Comparison of ENCODE assay signal across 19 cellular contexts in the genomic region with DNA sequence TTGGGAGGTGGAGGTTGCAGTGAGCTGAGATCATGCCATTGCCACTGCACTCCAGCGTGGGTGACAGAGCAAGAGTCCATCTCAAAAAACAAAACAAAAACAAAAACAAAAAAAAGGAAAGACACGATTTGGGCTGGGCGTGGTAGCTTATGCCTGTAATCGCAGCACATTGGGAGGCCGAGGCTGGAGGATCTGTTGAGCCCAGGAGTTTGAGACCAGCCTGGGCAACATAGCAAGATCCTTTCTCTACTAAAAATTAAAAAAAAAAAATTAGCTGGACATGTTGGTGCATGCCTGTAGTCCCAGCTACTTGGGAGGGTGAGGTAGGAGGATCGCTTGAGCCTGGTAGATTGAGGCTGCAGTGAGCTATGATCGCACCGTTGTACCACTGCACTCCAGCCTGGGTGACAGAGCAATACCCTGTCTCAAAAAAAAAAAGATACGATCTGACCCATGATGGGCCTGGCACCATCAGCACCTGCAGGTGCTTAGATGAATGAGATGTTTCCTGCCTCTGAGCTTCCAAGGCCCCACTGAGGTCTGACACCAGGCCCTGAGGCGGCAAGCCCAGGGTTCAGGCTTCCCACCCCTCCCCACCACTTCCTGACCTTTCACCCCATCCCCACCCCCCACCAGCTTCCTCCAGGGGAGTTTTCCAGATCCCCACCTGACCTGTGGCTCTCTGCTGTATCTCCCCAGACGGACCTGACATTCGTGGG. TPM values are rescaled to one million over a fixed set of nuclear protein-coding genes. Genes with fewer than 3 reads are reported as not detected.
DNase-seq lines count a peak whose midpoint lies in the region; ATAC-seq, FAIRE-seq and TF ChIP-seq lines count a peak whose summit lies in the region.
"Had no signal": no experiment of that assay in that cellular context is flagged by ENCODE, and none has a peak within 500 bp of the region (broad histone marks: within the 10 kb centered on the region; RNA-seq: fewer than 3 reads in every experiment).

No MANE protein-coding gene starts in this region.

- intact Hi-C loops in HepG2 (cut with micrococcal nuclease; ENCODE audit: unreplicated experiment) (no loop called here), right lobe of liver (cut with DNase I) (no loop called here), gastrocnemius medialis (cut with DNase I; ENCODE audit: low total_unique reads) (no loop called here)

- H2AFZ ChIP-seq in HepG2 (ENCODE audit: low read length): no peak overlapping the region

- H3K79me2 ChIP-seq in HepG2 (ENCODE audit: insufficient read depth, low read length): no peaks in the 10 kb centered on the region

- no peak overlapping the region for H3K27ac ChIP-seq in HepG2 (ENCODE audit: extremely low read length, insufficient read depth, low read length)
- no peak overlapping the region for H3K27ac ChIP-seq in right lobe of liver
- H3K27ac ChIP-seq in gastrocnemius medialis: peak overlapping the region in 3 of 4 donors; percentile 72 to 82 (median 72)
- H3K27ac ChIP-seq: C4-2B had no signal

- ATAC-seq in HepG2 (no peak), right lobe of liver (no peak), gastrocnemius medialis (no peak)
- no peak for ATAC-seq in activated CD8-positive, alpha-beta T cell treated with anti-CD3 and anti-CD28 coated beads, Interleukin-2, amount 10 ng/mL, durations not matched to agents 7 days and 5 days
- ATAC-seq in stimulated activated effector memory CD8-positive, alpha-beta T cell treated with anti-CD3 and anti-CD28 coated beads, Interleukin-12 subunit alpha, Interleukin-12 subunit beta, amount 100 ng/mL, for 72 hours: no peak
- ATAC-seq: HCT116 had no signal

- peak overlapping the region; percentile 43 for H3K27ac Mint-ChIP-seq in activated CD8-positive, alpha-beta T cell treated with anti-CD3 and anti-CD28 coated beads, Interleukin-2, amount 10 ng/mL, durations not matched to agents 7 days and 5 days
- no peak overlapping the region for H3K27ac Mint-ChIP-seq in stimulated activated effector memory CD8-positive, alpha-beta T cell treated with anti-CD3 and anti-CD28 coated beads, Interleukin-12 subunit alpha, Interleukin-12 subunit beta, amount 100 ng/mL, for 72 hours

- H3K9me3 ChIP-seq in HepG2 (ENCODE audit: low read length) (no peaks in the 10 kb centered on the region), right lobe of liver (no peaks in the 10 kb centered on the region), gastrocnemius medialis (no peaks in the 10 kb centered on the region)

- no peaks in the 10 kb centered on the region for H3K36me3 Mint-ChIP-seq in activated CD8-positive, alpha-beta T cell treated with anti-CD3 and anti-CD28 coated beads, Interleukin-2, amount 10 ng/mL, durations not matched to agents 7 days and 5 days (ENCODE audit: low read depth)
- H3K36me3 Mint-ChIP-seq in stimulated activated effector memory CD8-positive, alpha-beta T cell treated with anti-CD3 and anti-CD28 coated beads, Interleukin-12 subunit alpha, Interleukin-12 subunit beta, amount 100 ng/mL, for 72 hours: peaks cover 6% of the 10 kb centered on the region
- H3K36me3 Mint-ChIP-seq: CD4-positive, alpha-beta memory T cell had no signal

- no peak overlapping the region for H3K4me2 ChIP-seq in HepG2 (ENCODE audit: low read depth, low read length)

- H3K27me3 ChIP-seq in HepG2 (ENCODE audit: control insufficient read depth in 1 of 2, insufficient read depth in 2 of 2, low read length in 2 of 2) (no peaks in the 10 kb centered on the region), right lobe of liver (no peaks in the 10 kb centered on the region), gastrocnemius medialis (no peaks in the 10 kb centered on the region)

- no peak overlapping the region for H3K9ac ChIP-seq in HepG2 (ENCODE audit: insufficient read depth, low read depth, low read length)

- CTCF ChIA-PET in HepG2 (lab: Yijun Ruan, JAX; ENCODE audit: low intra/inter-chr PET ratio, low total read pairs): no interaction called here
- CTCF ChIA-PET in activated CD8-positive, alpha-beta T cell treated with anti-CD3 and anti-CD28 coated beads, Interleukin-2, amount 10 ng/mL, durations not matched to agents 7 days and 5 days (lab: Charles Lee): no interaction called here

- H4K20me1 ChIP-seq in HepG2 (ENCODE audit: insufficient read depth, low read length): no peaks in the 10 kb centered on the region

- FAIRE-seq in HepG2 (lab: Jason Lieb, UNC): no peak
- FAIRE-seq: GM12892 had no signal

- 96% methylated on average over 12 of the region's 12 CpGs for WGBS in HepG2 (ENCODE audit: low lambda C conversion rate)
- 76% methylated on average over 5 of the region's 12 CpGs for WGBS in right lobe of liver (ENCODE audit: insufficient coverage, low coverage, low lambda C conversion rate, missing lambda C conversion rate)

- TF ChIP-seq CTCF in HepG2 (CRISPR knock-in tag; IDR thresholded peaks at IDR 0.05) (no peak), right lobe of liver (IDR thresholded peaks at IDR 0.05) (no peak), gastrocnemius medialis (IDR thresholded peaks at IDR 0.05 in 4 of 5, conservative IDR thresholded peaks at IDR 0.05 in 1 of 5) (no peak)

- H3K4me1 ChIP-seq in HepG2 (ENCODE audit: insufficient read depth, low read length) (peaks cover 12% of the 10 kb centered on the region), right lobe of liver (no peaks in the 10 kb centered on the region), gastrocnemius medialis (no peaks in the 10 kb centered on the region)

- no peaks in the 10 kb centered on the region for H3K27me3 Mint-ChIP-seq in activated CD8-positive, alpha-beta T cell treated with anti-CD3 and anti-CD28 coated beads, Interleukin-2, amount 10 ng/mL, durations not matched to agents 7 days and 5 days (ENCODE audit: low read depth)
- H3K27me3 Mint-ChIP-seq: CD4-positive, alpha-beta memory T cell had no signal

- POLR2A ChIA-PET in HepG2 (lab: Yijun Ruan, JAX): no interaction called here
- POLR2A ChIA-PET in activated CD8-positive, alpha-beta T cell treated with anti-CD3 and anti-CD28 coated beads, Interleukin-2, amount 10 ng/mL, durations not matched to agents 7 days and 5 days (lab: Charles Lee): interaction anchor here (0.6 to 0.7 kb wide), 2 partner anchors 23 to 50 kb away, joined by 3 to 4 read pairs; no protein-coding TSS in a partner anchor

- in situ Hi-C loops in HepG2 (cut with HindIII; ENCODE audit: extremely low pct_ligation_motif_present, low pct_unique_long_range_greater_than_20kb) (no loop called here), gastrocnemius medialis (cut with MboI; ENCODE audit: low sequenced_read_pairs in 4 of 4) (no loop called here)

- no peak overlapping the region for H3K4me3 Mint-ChIP-seq in activated CD8-positive, alpha-beta T cell treated with anti-CD3 and anti-CD28 coated beads, Interleukin-2, amount 10 ng/mL, durations not matched to agents 7 days and 5 days
- no peak overlapping the region for H3K4me3 Mint-ChIP-seq in stimulated activated effector memory CD8-positive, alpha-beta T cell treated with anti-CD3 and anti-CD28 coated beads, Interleukin-12 subunit alpha, Interleukin-12 subunit beta, amount 100 ng/mL, for 72 hours
- H3K4me3 Mint-ChIP-seq: CD4-positive, alpha-beta memory T cell had no signal

- no peaks in the 10 kb centered on the region for H3K9me3 Mint-ChIP-seq in activated CD8-positive, alpha-beta T cell treated with anti-CD3 and anti-CD28 coated beads, Interleukin-2, amount 10 ng/mL, durations not matched to agents 7 days and 5 days (ENCODE audit: insufficient read depth)
- H3K9me3 Mint-ChIP-seq in stimulated activated effector memory CD8-positive, alpha-beta T cell treated with anti-CD3 and anti-CD28 coated beads, Interleukin-12 subunit alpha, Interleukin-12 subunit beta, amount 100 ng/mL, for 72 hours: no peaks in the 10 kb centered on the region
- H3K9me3 Mint-ChIP-seq: CD4-positive, alpha-beta memory T cell had no signal

- BruUV-seq in HepG2 (replicated peaks; lab: Mats Ljungman, UMichigan): no TSS peak

- H3K36me3 ChIP-seq in HepG2 (replicated peaks in 1 of 2; ENCODE audit: control insufficient read depth in 1 of 2, insufficient read depth in 2 of 2, low read length in 2 of 2) (peaks cover 14 to 17% of the 10 kb centered on the region in 2 experiments), right lobe of liver (no peaks in the 10 kb centered on the region), gastrocnemius medialis (peaks cover 0 to 7% of the 10 kb centered on the region in 2 donors)

- TF ChIP-seq RAD21 in HepG2 (CRISPR knock-in tag; IDR thresholded peaks at IDR 0.05): no peak

- peaks cover 9% of the 10 kb centered on the region for H3K4me1 Mint-ChIP-seq in activated CD8-positive, alpha-beta T cell treated with anti-CD3 and anti-CD28 coated beads, Interleukin-2, amount 10 ng/mL, durations not matched to agents 7 days and 5 days (ENCODE audit: low read depth)
- no peaks in the 10 kb centered on the region for H3K4me1 Mint-ChIP-seq in stimulated activated effector memory CD8-positive, alpha-beta T cell treated with anti-CD3 and anti-CD28 coated beads, Interleukin-12 subunit alpha, Interleukin-12 subunit beta, amount 100 ng/mL, for 72 hours
- H3K4me1 Mint-ChIP-seq: CD4-positive, alpha-beta memory T cell had no signal

- H3K4me3 ChIP-seq in HepG2 (replicated peaks in 1 of 3; ENCODE audit: insufficient read depth in 1 of 3, low read depth in 2 of 3, low read length in 3 of 3) (no peak overlapping the region), right lobe of liver (no peak overlapping the region), gastrocnemius medialis (no peak overlapping the region)
- no peak overlapping the region for H3K4me3 ChIP-seq in Jurkat, Clone E6-1 (ENCODE audit: low read length)

- DNase-seq in HepG2 (ENCODE audit: low spot score): no peak
- no peak for DNase-seq in right lobe of liver
- peak; percentile 77 for DNase-seq in Jurkat, Clone E6-1 (ENCODE audit: low read depth, low spot score)
- DNase-seq in activated CD8-positive, alpha-beta T cell treated with anti-CD3 and anti-CD28 coated beads, Interleukin-2, amount 10 ng/mL, durations not matched to agents 7 days and 5 days: no peak
- no peak for DNase-seq in gastrocnemius medialis
- no peak for DNase-seq in stimulated activated effector memory CD8-positive, alpha-beta T cell treated with anti-CD3 and anti-CD28 coated beads, Interleukin-12 subunit alpha, Interleukin-12 subunit beta, amount 100 ng/mL, for 72 hours (ENCODE audit: low spot score in 2 of 2)
- DNase-seq in NCI-H69 (lab: John Stamatoyannopoulos, UW): no peak
- DNase-seq in occipital lobe (lab: John Stamatoyannopoulos, UW): no peak
- DNase-seq: 8988T, AML-193, DMS79 treated with DMSO at 0.1 percent for 48 hours, GDM1, GOT3 had no signal

- no peak for TF ChIP-seq EP300 in HepG2 (IDR thresholded peaks at IDR 0.05; ENCODE audit: low read depth in 2 of 2, low read length in 2 of 2)
- TF ChIP-seq EP300 in HepG2 (CRISPR knock-in tag; IDR thresholded peaks at IDR 0.05; ENCODE audit: borderline replicate concordance): no peak

- TF ChIP-seq POLR2A in HepG2 (IDR thresholded peaks at IDR 0.05; ENCODE audit: insufficient read depth in 1 of 2, low read depth in 2 of 2, low read length in 2 of 2): no peak
- no peak for TF ChIP-seq POLR2A in right lobe of liver (IDR thresholded peaks at IDR 0.05)
- TF ChIP-seq POLR2A in gastrocnemius medialis (IDR thresholded peaks at IDR 0.05): no peak

RNA-seq across cellular contexts. Expression of a gene that starts 21.8 kb away (rescaled TPM):
- total RNA-seq in HepG2 (2016; rRNA removed; fragmentation: Illumina TruSeq; extraction: Trizol) (0.70 and 3.2 TPM in 2 replicates), right lobe of liver (1 to 10 TPM in 2 of 6 experiments, under 1 TPM in 4; 0.42 to 3.6 (median 0.77) TPM), gastrocnemius medialis (100 to 1,000 TPM; 380 to 909 (median 764) TPM), occipital lobe (0.16 TPM)
- 1.1 and 1.9 TPM in 2 replicates for total RNA-seq in HepG2 (2016; cell fraction: cytosol; rRNA removed; fragmentation: Illumina TruSeq; extraction: Trizol; ENCODE audit: low read depth)
- 0.30 and 2.0 TPM in 2 replicates for total RNA-seq in HepG2 (2016; cell fraction: insoluble cytoplasmic fraction; rRNA removed; fragmentation: Illumina TruSeq; extraction: Trizol)
- 0.65 and 1.3 TPM in 2 replicates for total RNA-seq in HepG2 (2016; cell fraction: membrane; rRNA removed; fragmentation: Illumina TruSeq; extraction: Trizol)
- total RNA-seq in HepG2 (2016; cell fraction: nucleus; rRNA removed; fragmentation: Illumina TruSeq; extraction: Trizol): 4.8 and 6.9 TPM in 2 replicates
- 12.5 and 16.4 TPM in 2 replicates for polyA plus RNA-seq in HepG2 (2011; rRNA removed)
- polyA plus RNA-seq in HepG2 (2011; cell fraction: cytosol; rRNA removed): 2.7 and 2.9 TPM in 2 replicates
- polyA plus RNA-seq in HepG2 (2011; cell fraction: nucleus; rRNA removed): 149 and 332 TPM in 2 replicates
- 31.5 and 57.2 TPM in 2 replicates for polyA plus RNA-seq in HepG2 (2012)
- polyA plus RNA-seq in HepG2 (2016; cell fraction: cytosol; fragmentation: Illumina TruSeq; extraction: Trizol; ENCODE audit: low read depth): 0.51 TPM in 2 replicates
- 1.3 and 1.5 TPM in 2 replicates for polyA plus RNA-seq in HepG2 (2016; cell fraction: insoluble cytoplasmic fraction; fragmentation: Illumina TruSeq; extraction: Trizol; ENCODE audit: low read depth)
- 0.87 and 1.9 TPM in 2 replicates for polyA plus RNA-seq in HepG2 (2016; cell fraction: membrane; fragmentation: Illumina TruSeq; extraction: Trizol; ENCODE audit: low read depth)
- 55.1 and 58.0 TPM in 2 replicates for polyA plus RNA-seq in HepG2 (2016; cell fraction: nucleus; fragmentation: Illumina TruSeq; extraction: Trizol; ENCODE audit: insufficient read depth, low read depth)
- 1.4 and 6.4 TPM in 2 replicates for polyA minus RNA-seq in HepG2 (2011; rRNA and poly(A)+ RNA removed; ENCODE audit: low replicate concordance)
- polyA minus RNA-seq in HepG2 (2011; cell fraction: cytosol; rRNA and poly(A)+ RNA removed): 0.59 and 1.4 TPM in 2 replicates
- 26.7 and 30.8 TPM in 2 replicates for polyA minus RNA-seq in HepG2 (2011; cell fraction: nucleus; rRNA and poly(A)+ RNA removed)
- 5.8 TPM for polyA plus RNA-seq in Jurkat, Clone E6-1 (2012; ENCODE audit: insufficient read depth, insufficient read length)
- 1 to 10 TPM; 1.8 to 2.1 TPM for total RNA-seq in activated CD8-positive, alpha-beta T cell treated with anti-CD3 and anti-CD28 coated beads, Interleukin-2, amount 10 ng/mL, durations not matched to agents 7 days and 5 days
- polyA plus RNA-seq: CD4-positive, alpha-beta memory T cell had no signal

RNA-seq across cellular contexts. Expression of a gene that starts 25.0 kb away (rescaled TPM):
- total RNA-seq in HepG2 (2016; rRNA removed; fragmentation: Illumina TruSeq; extraction: Trizol): 16.1 and 18.4 TPM in 2 replicates
- total RNA-seq in HepG2 (2016; cell fraction: cytosol; rRNA removed; fragmentation: Illumina TruSeq; extraction: Trizol; ENCODE audit: low read depth): 2.9 and 3.6 TPM in 2 replicates
- total RNA-seq in HepG2 (2016; cell fraction: insoluble cytoplasmic fraction; rRNA removed; fragmentation: Illumina TruSeq; extraction: Trizol): 13.9 and 19.6 TPM in 2 replicates
- total RNA-seq in HepG2 (2016; cell fraction: membrane; rRNA removed; fragmentation: Illumina TruSeq; extraction: Trizol): 7.5 and 8.4 TPM in 2 replicates
- total RNA-seq in HepG2 (2016; cell fraction: nucleus; rRNA removed; fragmentation: Illumina TruSeq; extraction: Trizol): 10.2 and 11.4 TPM in 2 replicates
- polyA plus RNA-seq in HepG2 (2011; rRNA removed): 10.8 and 12.4 TPM in 2 replicates
- polyA plus RNA-seq in HepG2 (2011; cell fraction: cytosol; rRNA removed): 8.5 and 13.3 TPM in 2 replicates
- polyA plus RNA-seq in HepG2 (2011; cell fraction: nucleus; rRNA removed): 28.2 and 32.3 TPM in 2 replicates
- 5.7 and 7.3 TPM in 2 replicates for polyA plus RNA-seq in HepG2 (2012)
- 1.9 and 2.8 TPM in 2 replicates for polyA plus RNA-seq in HepG2 (2016; cell fraction: cytosol; fragmentation: Illumina TruSeq; extraction: Trizol; ENCODE audit: low read depth)
- 9.8 and 12.4 TPM in 2 replicates for polyA plus RNA-seq in HepG2 (2016; cell fraction: insoluble cytoplasmic fraction; fragmentation: Illumina TruSeq; extraction: Trizol; ENCODE audit: low read depth)
- 4.5 and 4.9 TPM in 2 replicates for polyA plus RNA-seq in HepG2 (2016; cell fraction: membrane; fragmentation: Illumina TruSeq; extraction: Trizol; ENCODE audit: low read depth)
- polyA plus RNA-seq in HepG2 (2016; cell fraction: nucleus; fragmentation: Illumina TruSeq; extraction: Trizol; ENCODE audit: insufficient read depth, low read depth): 17.2 and 17.9 TPM in 2 replicates
- polyA minus RNA-seq in HepG2 (2011; rRNA and poly(A)+ RNA removed; ENCODE audit: low replicate concordance): 5.5 and 7.5 TPM in 2 replicates
- 5.5 and 7.4 TPM in 2 replicates for polyA minus RNA-seq in HepG2 (2011; cell fraction: cytosol; rRNA and poly(A)+ RNA removed)
- 6.2 and 7.5 TPM in 2 replicates for polyA minus RNA-seq in HepG2 (2011; cell fraction: nucleus; rRNA and poly(A)+ RNA removed)
- total RNA-seq in right lobe of liver: 10 to 100 TPM in 2 of 6 experiments, 1 to 10 TPM in 4; 5.0 to 21.0 (median 9.1) TPM
- polyA plus RNA-seq in Jurkat, Clone E6-1 (2012; ENCODE audit: insufficient read depth, insufficient read length): 18.7 TPM
- total RNA-seq in activated CD8-positive, alpha-beta T cell treated with anti-CD3 and anti-CD28 coated beads, Interleukin-2, amount 10 ng/mL, durations not matched to agents 7 days and 5 days: 10 to 100 TPM; 22.5 to 23.2 TPM
- total RNA-seq in gastrocnemius medialis: 10 to 100 TPM in 1 of 4 donors, 1 to 10 TPM in 3; 2.9 to 13.9 (median 6.4) TPM
- total RNA-seq in occipital lobe: 17.8 TPM

RNA-seq across cellular contexts. Expression of a gene that starts 31.7 kb away (rescaled TPM):
- 0.48 and 0.55 TPM in 2 replicates for total RNA-seq in HepG2 (2016; rRNA removed; fragmentation: Illumina TruSeq; extraction: Trizol)
- 0.26 TPM in 1 of 2 replicates, not detected in the other for total RNA-seq in HepG2 (2016; cell fraction: cytosol; rRNA removed; fragmentation: Illumina TruSeq; extraction: Trizol; ENCODE audit: low read depth)
- total RNA-seq in HepG2 (2016; cell fraction: insoluble cytoplasmic fraction; rRNA removed; fragmentation: Illumina TruSeq; extraction: Trizol): 0.34 and 0.37 TPM in 2 replicates
- 0.24 TPM in 1 of 2 replicates, not detected in the other for total RNA-seq in HepG2 (2016; cell fraction: membrane; rRNA removed; fragmentation: Illumina TruSeq; extraction: Trizol)
- total RNA-seq in HepG2 (2016; cell fraction: nucleus; rRNA removed; fragmentation: Illumina TruSeq; extraction: Trizol): not detected in 2 replicates
- polyA plus RNA-seq in HepG2 (2011; rRNA removed): 1.1 and 1.2 TPM in 2 replicates
- polyA plus RNA-seq in HepG2 (2011; cell fraction: cytosol; rRNA removed): 0.92 and 2.2 TPM in 2 replicates
- polyA plus RNA-seq in HepG2 (2011; cell fraction: nucleus; rRNA removed): 2.1 and 2.5 TPM in 2 replicates
- polyA plus RNA-seq in HepG2 (2012): 1.6 and 2.5 TPM in 2 replicates
- polyA plus RNA-seq in HepG2 (2016; cell fraction: cytosol; fragmentation: Illumina TruSeq; extraction: Trizol; ENCODE audit: low read depth): 0.05 and 0.07 TPM in 2 replicates
- polyA plus RNA-seq in HepG2 (2016; cell fraction: insoluble cytoplasmic fraction; fragmentation: Illumina TruSeq; extraction: Trizol; ENCODE audit: low read depth): 0.64 and 0.67 TPM in 2 replicates
- polyA plus RNA-seq in HepG2 (2016; cell fraction: membrane; fragmentation: Illumina TruSeq; extraction: Trizol; ENCODE audit: low read depth): 0.10 TPM in 1 of 2 replicates, not detected in the other
- 0.32 and 0.45 TPM in 2 replicates for polyA plus RNA-seq in HepG2 (2016; cell fraction: nucleus; fragmentation: Illumina TruSeq; extraction: Trizol; ENCODE audit: insufficient read depth, low read depth)
- polyA minus RNA-seq in HepG2 (2011; rRNA and poly(A)+ RNA removed; ENCODE audit: low replicate concordance): 0.07 and 1.0 TPM in 2 replicates
- not detected in 2 replicates for polyA minus RNA-seq in HepG2 (2011; cell fraction: cytosol; rRNA and poly(A)+ RNA removed)
- polyA minus RNA-seq in HepG2 (2011; cell fraction: nucleus; rRNA and poly(A)+ RNA removed): 0.39 and 0.75 TPM in 2 replicates
- total RNA-seq in right lobe of liver: under 1 TPM in 1 of 6 experiments, not detected in 5; 0.10 TPM
- not detected for polyA plus RNA-seq in Jurkat, Clone E6-1 (2012; ENCODE audit: insufficient read depth, insufficient read length)
- total RNA-seq in activated CD8-positive, alpha-beta T cell treated with anti-CD3 and anti-CD28 coated beads, Interleukin-2, amount 10 ng/mL, durations not matched to agents 7 days and 5 days: under 1 TPM; 0.52 to 0.68 TPM
- total RNA-seq in gastrocnemius medialis: not detected
- total RNA-seq in occipital lobe: not detected
- total RNA-seq: CD4-positive, alpha-beta memory T cell; HT-29; LHCN-M2 had no signal

RNA-seq across cellular contexts. Expression of a gene that starts 36.4 kb away (rescaled TPM):
- total RNA-seq in HepG2 (2016; rRNA removed; fragmentation: Illumina TruSeq; extraction: Trizol) (15.6 and 23.3 TPM in 2 replicates), right lobe of liver (10 to 100 TPM; 13.2 to 27.1 (median 20.6) TPM), gastrocnemius medialis (10 to 100 TPM; 13.9 to 28.5 (median 20.6) TPM), occipital lobe (15.1 TPM)
- 22.5 and 27.1 TPM in 2 replicates for total RNA-seq in HepG2 (2016; cell fraction: cytosol; rRNA removed; fragmentation: Illumina TruSeq; extraction: Trizol; ENCODE audit: low read depth)
- total RNA-seq in HepG2 (2016; cell fraction: insoluble cytoplasmic fraction; rRNA removed; fragmentation: Illumina TruSeq; extraction: Trizol): 13.4 and 24.5 TPM in 2 replicates
- total RNA-seq in HepG2 (2016; cell fraction: membrane; rRNA removed; fragmentation: Illumina TruSeq; extraction: Trizol): 16.3 and 21.4 TPM in 2 replicates
- 30.1 and 30.6 TPM in 2 replicates for total RNA-seq in HepG2 (2016; cell fraction: nucleus; rRNA removed; fragmentation: Illumina TruSeq; extraction: Trizol)
- polyA plus RNA-seq in HepG2 (2011; rRNA removed): 30.8 and 40.2 TPM in 2 replicates
- 15.2 and 19.8 TPM in 2 replicates for polyA plus RNA-seq in HepG2 (2011; cell fraction: cytosol; rRNA removed)
- polyA plus RNA-seq in HepG2 (2011; cell fraction: nucleus; rRNA removed): 198 and 224 TPM in 2 replicates
- 35.0 and 37.6 TPM in 2 replicates for polyA plus RNA-seq in HepG2 (2012)
- 4.3 and 6.0 TPM in 2 replicates for polyA plus RNA-seq in HepG2 (2016; cell fraction: cytosol; fragmentation: Illumina TruSeq; extraction: Trizol; ENCODE audit: low read depth)
- 18.0 and 21.1 TPM in 2 replicates for polyA plus RNA-seq in HepG2 (2016; cell fraction: insoluble cytoplasmic fraction; fragmentation: Illumina TruSeq; extraction: Trizol; ENCODE audit: low read depth)
- polyA plus RNA-seq in HepG2 (2016; cell fraction: membrane; fragmentation: Illumina TruSeq; extraction: Trizol; ENCODE audit: low read depth): 12.3 and 13.6 TPM in 2 replicates
- polyA plus RNA-seq in HepG2 (2016; cell fraction: nucleus; fragmentation: Illumina TruSeq; extraction: Trizol; ENCODE audit: insufficient read depth, low read depth): 82.4 and 89.4 TPM in 2 replicates
- 44.5 and 55.4 TPM in 2 replicates for polyA minus RNA-seq in HepG2 (2011; rRNA and poly(A)+ RNA removed; ENCODE audit: low replicate concordance)
- 10.5 and 11.6 TPM in 2 replicates for polyA minus RNA-seq in HepG2 (2011; cell fraction: cytosol; rRNA and poly(A)+ RNA removed)
- 36.8 and 48.6 TPM in 2 replicates for polyA minus RNA-seq in HepG2 (2011; cell fraction: nucleus; rRNA and poly(A)+ RNA removed)
- polyA plus RNA-seq in Jurkat, Clone E6-1 (2012; ENCODE audit: insufficient read depth, insufficient read length): 45.9 TPM
- 10 to 100 TPM; 47.8 to 52.2 TPM for total RNA-seq in activated CD8-positive, alpha-beta T cell treated with anti-CD3 and anti-CD28 coated beads, Interleukin-2, amount 10 ng/mL, durations not matched to agents 7 days and 5 days

RNA-seq across cellular contexts. Expression of a gene that starts 50.7 kb away (rescaled TPM):
- total RNA-seq in HepG2 (2016; rRNA removed; fragmentation: Illumina TruSeq; extraction: Trizol): 18.2 and 32.1 TPM in 2 replicates
- 8.8 and 9.0 TPM in 2 replicates for total RNA-seq in HepG2 (2016; cell fraction: cytosol; rRNA removed; fragmentation: Illumina TruSeq; extraction: Trizol; ENCODE audit: low read depth)
- total RNA-seq in HepG2 (2016; cell fraction: insoluble cytoplasmic fraction; rRNA removed; fragmentation: Illumina TruSeq; extraction: Trizol): 16.5 and 31.5 TPM in 2 replicates
- total RNA-seq in HepG2 (2016; cell fraction: membrane; rRNA removed; fragmentation: Illumina TruSeq; extraction: Trizol): 13.0 and 14.4 TPM in 2 replicates
- 39.2 and 44.2 TPM in 2 replicates for total RNA-seq in HepG2 (2016; cell fraction: nucleus; rRNA removed; fragmentation: Illumina TruSeq; extraction: Trizol)
- polyA plus RNA-seq in HepG2 (2011; rRNA removed): 46.6 and 48.5 TPM in 2 replicates
- polyA plus RNA-seq in HepG2 (2011; cell fraction: cytosol; rRNA removed): 17.8 and 17.9 TPM in 2 replicates
- 95.6 and 102 TPM in 2 replicates for polyA plus RNA-seq in HepG2 (2011; cell fraction: nucleus; rRNA removed)
- polyA plus RNA-seq in HepG2 (2012): 21.4 and 26.1 TPM in 2 replicates
- 2.0 and 2.2 TPM in 2 replicates for polyA plus RNA-seq in HepG2 (2016; cell fraction: cytosol; fragmentation: Illumina TruSeq; extraction: Trizol; ENCODE audit: low read depth)
- 17.1 and 18.6 TPM in 2 replicates for polyA plus RNA-seq in HepG2 (2016; cell fraction: insoluble cytoplasmic fraction; fragmentation: Illumina TruSeq; extraction: Trizol; ENCODE audit: low read depth)
- 5.0 and 5.5 TPM in 2 replicates for polyA plus RNA-seq in HepG2 (2016; cell fraction: membrane; fragmentation: Illumina TruSeq; extraction: Trizol; ENCODE audit: low read depth)
- 172 and 177 TPM in 2 replicates for polyA plus RNA-seq in HepG2 (2016; cell fraction: nucleus; fragmentation: Illumina TruSeq; extraction: Trizol; ENCODE audit: insufficient read depth, low read depth)
- polyA minus RNA-seq in HepG2 (2011; rRNA and poly(A)+ RNA removed; ENCODE audit: low replicate concordance): 44.3 and 90.2 TPM in 2 replicates
- polyA minus RNA-seq in HepG2 (2011; cell fraction: cytosol; rRNA and poly(A)+ RNA removed): 8.3 and 8.6 TPM in 2 replicates
- 49.6 and 61.2 TPM in 2 replicates for polyA minus RNA-seq in HepG2 (2011; cell fraction: nucleus; rRNA and poly(A)+ RNA removed)
- 10 to 100 TPM; 10.3 to 16.5 (median 13.1) TPM for total RNA-seq in right lobe of liver
- polyA plus RNA-seq in Jurkat, Clone E6-1 (2012; ENCODE audit: insufficient read depth, insufficient read length): 59.5 TPM
- 100 to 1,000 TPM; 113 to 120 TPM for total RNA-seq in activated CD8-positive, alpha-beta T cell treated with anti-CD3 and anti-CD28 coated beads, Interleukin-2, amount 10 ng/mL, durations not matched to agents 7 days and 5 days
- total RNA-seq in gastrocnemius medialis: 10 to 100 TPM; 10.3 to 18.5 (median 14.2) TPM
- total RNA-seq in occipital lobe: 19.8 TPM

Comparison
In these comparisons a context has a peak if more than half of its experiments do, and no peak if none do; other contexts are left out.
1. H3K27ac ChIP-seq: peak in gastrocnemius medialis (3 of 4); none in HepG2 (single experiment) and right lobe of liver (0 of 3).
2. RNA of a gene that starts 21.8 kb away (total RNA-seq): 380 to 909 TPM in gastrocnemius medialis; 0.30 to 6.9 TPM in HepG2, 1.8 to 2.1 TPM in activated CD8-positive, alpha-beta T cell treated with anti-CD3 and anti-CD28 coated beads, Interleukin-2, amount 10 ng/mL, durations not matched to agents 7 days and 5 days, 0.42 to 3.6 TPM in right lobe of liver and 0.16 TPM in occipital lobe (single experiment); every median in the first group is over 10 times any median in the second.